Comparison of ENCODE assay signal across 1 cellular context in genomic region chr1:39167632-39168209, GRCh38.
TF ChIP-seq lines count a peak whose summit lies in the region.

No MANE protein-coding gene starts in this region.

TF ChIP-seq in K562, 482 proteins besides CTCF, POLR2A, EP300 and RAD21 (continued from another document):
- TF ChIP-seq ELK1 (CRISPR knock-in tag; IDR thresholded peaks at IDR 0.05), result no peak
- no peak for TF ChIP-seq THRA (IDR thresholded peaks at IDR 0.05)
- peak; percentile 87 for TF ChIP-seq GATA2 (CRISPR knock-in tag; IDR thresholded peaks at IDR 0.05)
- no peak for TF ChIP-seq TSC22D4 (tag; IDR thresholded peaks at IDR 0.05)
- TF ChIP-seq COPS2 (conservative IDR thresholded peaks at IDR 0.05), result no peak
- TF ChIP-seq DMBX1 (CRISPR knock-in tag; IDR thresholded peaks at IDR 0.05; ENCODE audit: borderline replicate concordance), result peak; percentile 89; the same call in 1 of the 2 replicates
- TF ChIP-seq ZNF24 (IDR thresholded peaks at IDR 0.05), result 0 out of 2 replicates have a peak, but pooled peaks have one; percentile 49
- no peak; the same call in 1 of the 2 replicates for TF ChIP-seq ZNF592 (IDR thresholded peaks at IDR 0.05)
- TF ChIP-seq BCOR (IDR thresholded peaks at IDR 0.05), result peak; percentile 53
- TF ChIP-seq HES1 (IDR thresholded peaks at IDR 0.05; ENCODE audit: low read depth), result peak; percentile 82
- no peak for TF ChIP-seq ZNF282 (CRISPR knock-in tag; IDR thresholded peaks at IDR 0.05)
- TF ChIP-seq STAG1 (CRISPR knock-in tag; IDR thresholded peaks at IDR 0.05; ENCODE audit: borderline replicate concordance), result no peak
- 0 out of 4 replicates have a peak, but pooled peaks of 1 of the 2 experiments have one; percentile 73 for TF ChIP-seq MLLT1 (IDR thresholded peaks at IDR 0.05)
- TF ChIP-seq BRCA1 (IDR thresholded peaks at IDR 0.05), result no peak
- no peak for TF ChIP-seq BRCA1 (CRISPR knock-in tag; IDR thresholded peaks at IDR 0.05)
- no peak for TF ChIP-seq C11orf30 (IDR thresholded peaks at IDR 0.05; ENCODE audit: low read depth)
- TF ChIP-seq ZBED1 (IDR thresholded peaks at IDR 0.05), result no peak
- peak; percentile 57 for TF ChIP-seq GABPA (tag; conservative IDR thresholded peaks at IDR 0.05; ENCODE audit: low read depth)
- TF ChIP-seq CLOCK (CRISPR knock-in tag; IDR thresholded peaks at IDR 0.05; ENCODE audit: borderline replicate concordance), result no peak
